ENCODE assay signal across 8 cellular contexts in the genomic region with DNA sequence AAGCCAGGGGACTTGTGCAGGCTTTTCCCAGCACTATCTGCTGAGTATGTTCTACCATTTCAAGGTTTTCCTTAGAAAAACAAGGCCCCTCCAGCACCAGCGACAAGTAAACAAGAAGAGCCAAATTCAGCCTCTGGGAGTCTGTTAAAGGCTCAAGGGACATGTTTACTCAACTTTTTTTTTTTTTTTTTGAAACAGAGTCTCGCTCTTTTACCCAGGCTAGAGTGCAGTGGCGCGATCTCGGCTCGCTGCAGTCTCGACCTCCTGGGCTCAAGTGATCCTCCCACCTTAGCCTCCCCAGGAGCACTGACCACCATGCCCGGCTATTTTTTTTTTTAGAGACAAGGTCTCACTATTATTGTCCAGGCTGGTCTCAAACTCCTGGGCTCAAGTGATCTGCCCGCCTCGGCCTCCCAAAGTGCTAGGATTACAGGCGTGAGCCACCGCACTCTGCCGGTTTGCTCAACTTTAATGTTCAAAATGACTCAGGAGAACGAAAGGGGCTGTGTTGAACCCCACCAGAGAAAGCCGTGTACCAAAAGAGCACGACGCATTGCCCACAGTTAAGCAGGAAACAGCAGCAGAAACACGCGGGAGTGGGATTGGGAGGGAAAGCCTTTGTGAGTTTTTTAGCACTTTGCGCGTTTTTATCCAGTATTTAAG. TPM values are rescaled to one million over a fixed set of nuclear protein-coding genes. Genes with fewer than 3 reads are reported as not detected.
DNase-seq lines count a peak whose midpoint lies in the region; ATAC-seq and TF ChIP-seq lines count a peak whose summit lies in the region.

No MANE protein-coding gene starts in this region.

- H3K27ac ChIP-seq in ascending aorta (peak overlapping the region; percentile 72 to 91), right lobe of liver (peak overlapping the region; percentile 89 to 93 (median 92)), substantia nigra (ENCODE audit: low read depth, low read length, poor library complexity, severe bottlenecking) (peak overlapping the region; percentile 92)

- peak; percentile 24 to 52 (median 36) for ATAC-seq in right lobe of liver

- no peak for TF ChIP-seq CTCF in LNCaP clone FGC (IDR thresholded peaks at IDR 0.05; ENCODE audit: control insufficient read depth, extremely low read depth, insufficient read depth)
- no peak for TF ChIP-seq CTCF in ascending aorta (IDR thresholded peaks at IDR 0.05)
- TF ChIP-seq CTCF in right lobe of liver (IDR thresholded peaks at IDR 0.05): no peak

- intact Hi-C loops in ascending aorta (cut with DNase I): loop anchor here (2.0 to 10.0 kb wide), 5 partner anchors 364 to 717 kb away; partner anchors contain the start of genes BAG3, RGS10, SEC23IP and TIAL1
- intact Hi-C loops in right lobe of liver (cut with DNase I): no loop called here

- DNase-seq in activated gamma-delta T cell treated with Interleukin-2 at 50 U/mL for 16 hours: peak; percentile 6
- DNase-seq in activated gamma-delta T cell (lab: John Stamatoyannopoulos, UW): no peak
- no peak for DNase-seq in LNCaP clone FGC (ENCODE audit: low read depth)
- DNase-seq in ascending aorta (ENCODE audit: low spot score in 2 of 2): peak in 1 of 2 donors; percentile 67
- no peak for DNase-seq in right lobe of liver
- DNase-seq in substantia nigra (lab: John Stamatoyannopoulos, UW): peak in 2 of 49 donors; percentile 35 to 53
- no peak for DNase-seq in Kasumi-1 (lab: John Stamatoyannopoulos, UW)
- no peak for DNase-seq in cerebellar nuclear complex (lab: John Stamatoyannopoulos, UW)

- H3K9me3 ChIP-seq in ascending aorta (no peaks in the 10 kb centered on the region), right lobe of liver (no peaks in the 10 kb centered on the region)

- H3K27me3 ChIP-seq in ascending aorta (no peaks in the 10 kb centered on the region), right lobe of liver (no peaks in the 10 kb centered on the region)

- 2% methylated on average over 20 of the region's 21 CpGs for WGBS in right lobe of liver (ENCODE audit: insufficient coverage, low coverage, low lambda C conversion rate, missing lambda C conversion rate)

- peaks cover 0 to 7% of the 10 kb centered on the region in 2 donors for H3K4me1 ChIP-seq in ascending aorta
- peaks cover 0 to 10% (median 3%) of the 10 kb centered on the region in 4 donors for H3K4me1 ChIP-seq in right lobe of liver

- peaks cover 11 to 13% of the 10 kb centered on the region in 2 donors for H3K36me3 ChIP-seq in ascending aorta
- H3K36me3 ChIP-seq in right lobe of liver: peaks cover 0 to 20% (median 9%) of the 10 kb centered on the region in 4 donors

- no peak for TF ChIP-seq POLR2A in right lobe of liver (IDR thresholded peaks at IDR 0.05)

- H3K4me3 ChIP-seq in LNCaP clone FGC (ENCODE audit: low read depth, low read length) (peak overlapping the region; percentile 96), ascending aorta (peak overlapping the region; percentile 66 to 81), right lobe of liver (peak overlapping the region; percentile 84 to 94 (median 94))

RNA-seq across cellular contexts. Expression of gene PRDX3, which starts 0.8 kb away (rescaled TPM):
- total RNA-seq in ascending aorta (34.9 TPM), right lobe of liver (100 to 1,000 TPM; 171 to 235 (median 194) TPM)

RNA-seq across cellular contexts. Expression of gene SFXN4, which starts 12.3 kb away (rescaled TPM):
- 13.7 TPM for total RNA-seq in ascending aorta
- total RNA-seq in right lobe of liver: 100 to 1,000 TPM in 1 of 6 experiments, 10 to 100 TPM in 5; 16.0 to 152 (median 23.8) TPM

RNA-seq across cellular contexts. Expression of gene GRK5, which starts 29.5 kb away (rescaled TPM):
- total RNA-seq in ascending aorta (75.5 TPM), right lobe of liver (10 to 100 TPM in 1 of 6 experiments, 1 to 10 TPM in 5; 5.9 to 11.5 (median 7.9) TPM)
